ENCODE assay signal across 15 cellular contexts in genomic region chr17:6786618-6787017, GRCh38. TPM values are rescaled to one million over a fixed set of nuclear protein-coding genes. Genes with fewer than 3 reads are reported as not detected.
DNase-seq lines count a peak whose midpoint lies in the region; ATAC-seq and TF ChIP-seq lines count a peak whose summit lies in the region.
"Had no signal": no experiment of that assay in that cellular context is flagged by ENCODE, and none has a peak within 500 bp of the region (broad histone marks: within the 10 kb centered on the region; RNA-seq: fewer than 3 reads in every experiment).

No MANE protein-coding gene starts in this region.

- H3K4me1 ChIP-seq in adipocyte (ENCODE audit: control insufficient read depth, insufficient read depth, low read length) (peaks cover 3% of the 10 kb centered on the region), uterus (no peaks in the 10 kb centered on the region)

- intact Hi-C loops in uterus (cut with DNase I; ENCODE audit: low total_unique reads): no loop called here

- H3K9ac ChIP-seq in adipocyte (ENCODE audit: low read length): no peak overlapping the region

- peak; percentile 30 for DNase-seq in GM04504 (ENCODE audit: low read depth)
- peak; percentile 22 for DNase-seq in adipocyte (ENCODE audit: low read depth)
- peak; percentile 94 for DNase-seq in fibroblast of pulmonary artery (ENCODE audit: low read depth)
- peak; percentile 59 for DNase-seq in skeletal muscle cell (ENCODE audit: low read depth)
- no peak for DNase-seq in uterus
- no peak for DNase-seq in GDM1 (lab: John Stamatoyannopoulos, UW)
- DNase-seq: activated CD8-positive, alpha-beta T cell treated with anti-CD3 and anti-CD28 coated beads, Interleukin-2, amount 10 ng/mL, durations not matched to agents 7 days and 5 days; activated naive CD4-positive, alpha-beta T cell treated with Interleukin-2 at 50 U/mL for 16 hours; COR-L47; left cardiac atrium; NCI-H2171 treated with DMSO at 0.1 percent for 48 hours; small intestine had no signal

- H3K36me3 ChIP-seq in adipocyte (ENCODE audit: control insufficient read depth, insufficient read depth, low read length, severe bottlenecking) (no peaks in the 10 kb centered on the region), uterus (no peaks in the 10 kb centered on the region)

- ATAC-seq in GM19397 (IDR thresholded peaks at IDR 0.05; ENCODE audit: unreplicated experiment) (no peak), GM18867 (IDR thresholded peaks at IDR 0.05; ENCODE audit: unreplicated experiment) (no peak)
- ATAC-seq: activated CD8-positive, alpha-beta T cell treated with anti-CD3 and anti-CD28 coated beads, Interleukin-2, amount 10 ng/mL, durations not matched to agents 7 days and 5 days; left cardiac atrium had no signal

- TF ChIP-seq POLR2A in uterus (IDR thresholded peaks at IDR 0.05): no peak

- no peak overlapping the region for H3K27ac ChIP-seq in uterus

- H3K9me3 ChIP-seq in adipocyte (ENCODE audit: control insufficient read depth, low read length) (no peaks in the 10 kb centered on the region), uterus (no peaks in the 10 kb centered on the region)

- H3K4me3 ChIP-seq in adipocyte (ENCODE audit: low read length) (no peak overlapping the region), fibroblast of pulmonary artery (replicated peaks; ENCODE audit: low read depth, low read length) (peak overlapping the region; percentile 44), skeletal muscle cell (ENCODE audit: low read depth, low read length) (no peak overlapping the region), uterus (no peak overlapping the region)

- H3K27me3 ChIP-seq in adipocyte (replicated peaks; ENCODE audit: control insufficient read depth, insufficient read depth, low read length): peaks cover 24% of the 10 kb centered on the region
- no peaks in the 10 kb centered on the region for H3K27me3 ChIP-seq in uterus

- peak; percentile 3 for TF ChIP-seq CTCF in fibroblast of pulmonary artery (IDR thresholded peaks at IDR 0.05; ENCODE audit: low read length, missing control alignments)
- TF ChIP-seq CTCF in uterus (IDR thresholded peaks at IDR 0.05): no peak

RNA-seq across cellular contexts. Expression of gene FBXO39, which starts 10.6 kb away (rescaled TPM):
- 1 to 10 TPM in 2 of 4 donors, under 1 TPM in 1, not detected in 1; 0.76 to 4.7 (median 2.0) TPM for total RNA-seq in uterus
- total RNA-seq: temporal lobe had no signal

RNA-seq across cellular contexts. Expression of gene XAF1, which starts 30.8 kb away (rescaled TPM):
- total RNA-seq in uterus: 100 to 1,000 TPM in 1 of 4 donors, 10 to 100 TPM in 3; 16.5 to 139 (median 63.9) TPM

RNA-seq across cellular contexts. Expression of gene TEKT1, which starts 44.9 kb away (rescaled TPM):
- 1 to 10 TPM in 1 of 4 donors, under 1 TPM in 1, not detected in 2; 0.12 to 2.4 TPM for total RNA-seq in uterus
- total RNA-seq: activated CD8-positive, alpha-beta T cell treated with anti-CD3 and anti-CD28 coated beads, Interleukin-2, amount 10 ng/mL, durations not matched to agents 7 days and 5 days; left cardiac atrium had no signal

Comparison
In these comparisons a context has a peak if more than half of its experiments do, and no peak if none do; other contexts are left out.
1. DNase-seq: peak in GM04504 (single experiment), adipocyte (single experiment), fibroblast of pulmonary artery (single experiment) and skeletal muscle cell (single experiment); none in uterus (0 of 2) and GDM1 (single experiment).